In genomic region chr22:35220221-35220620, GRCh38 we compare ENCODE assay signal across 23 cellular contexts.
"Had no signal": no experiment of that assay in that cellular context is flagged by ENCODE, and none has a peak within 500 bp of the region (broad histone marks: within the 10 kb centered on the region; RNA-seq: fewer than 3 reads in every experiment).

No MANE protein-coding gene starts in this region.

- H3K27me3 ChIP-seq: testis, thyroid gland, transverse colon, upper lobe of left lung, vagina had no signal

- H3K36me3 ChIP-seq: lower lobe of right lung, stomach, thyroid gland, transverse colon, upper lobe of left lung, vagina had no signal

- H3K4me1 ChIP-seq: lower lobe of right lung, stomach, testis, thyroid gland, transverse colon, upper lobe of left lung, vagina had no signal

- ATAC-seq: lower lobe of right lung; naive thymus-derived CD8-positive, alpha-beta T cell; right cardiac atrium; sciatic nerve; stimulated activated naive B cell treated with anti-CD40 and anti-IgM and Interleukin-4, amounts not matched to agents 10 μg/mL and 1 μg/mL and 100 μg/mL, for 72 hours; stimulated activated naive CD8-positive, alpha-beta T cell treated with anti-CD3 and anti-CD28 coated beads, Interleukin-15, Interleukin-2, amounts not matched to agents 100 U/mL and 50 U/mL, for 24 hours had no signal

- H3K27ac ChIP-seq: lower lobe of right lung, skin epidermis, stomach, testis, thyroid gland, transverse colon, upper lobe of left lung, vagina had no signal

- H3K4me3 ChIP-seq: lower lobe of right lung, skin epidermis, stomach, testis, thyroid gland, transverse colon, upper lobe of left lung, vagina had no signal

- H3K9me3 ChIP-seq: testis, thyroid gland, transverse colon, vagina had no signal

- DNase-seq: hippocampal formation; immature natural killer cell; lower lobe of right lung; mammary epithelial cell; mesenchymal stem cell; naive thymus-derived CD8-positive, alpha-beta T cell; nucleus accumbens; retina; right cardiac atrium; stimulated activated CD4-positive, alpha-beta T cell treated with anti-CD3 and anti-CD28 coated beads, Interleukin-12 subunit alpha, Interleukin-12 subunit beta, amount 100 ng/mL, for 4 hours; stimulated activated CD4-positive, alpha-beta T cell treated with anti-CD3 and anti-CD28 coated beads, Interleukin-15, amount 100 ng/mL, for 24 hours; stimulated activated CD4-positive, alpha-beta T cell treated with anti-CD3 and anti-CD28 coated beads, Interleukin-2, amount 100 ng/mL, for 24 hours; stimulated activated CD4-positive, alpha-beta T cell treated with anti-CD3 and anti-CD28 coated beads, Interleukin-4, amount 100 ng/mL, for 1 hour; stimulated activated naive B cell treated with anti-CD40 and anti-IgM and Interleukin-4, amounts not matched to agents 10 μg/mL and 1 μg/mL and 100 μg/mL, for 72 hours; stimulated activated naive CD8-positive, alpha-beta T cell treated with anti-CD3 and anti-CD28 coated beads, Interleukin-15, Interleukin-2, amounts not matched to agents 100 U/mL and 50 U/mL, for 24 hours; stomach; testis; thyroid gland; transverse colon; upper lobe of left lung had no signal
